ENCODE assay signal across 11 cellular contexts in the genomic region with DNA sequence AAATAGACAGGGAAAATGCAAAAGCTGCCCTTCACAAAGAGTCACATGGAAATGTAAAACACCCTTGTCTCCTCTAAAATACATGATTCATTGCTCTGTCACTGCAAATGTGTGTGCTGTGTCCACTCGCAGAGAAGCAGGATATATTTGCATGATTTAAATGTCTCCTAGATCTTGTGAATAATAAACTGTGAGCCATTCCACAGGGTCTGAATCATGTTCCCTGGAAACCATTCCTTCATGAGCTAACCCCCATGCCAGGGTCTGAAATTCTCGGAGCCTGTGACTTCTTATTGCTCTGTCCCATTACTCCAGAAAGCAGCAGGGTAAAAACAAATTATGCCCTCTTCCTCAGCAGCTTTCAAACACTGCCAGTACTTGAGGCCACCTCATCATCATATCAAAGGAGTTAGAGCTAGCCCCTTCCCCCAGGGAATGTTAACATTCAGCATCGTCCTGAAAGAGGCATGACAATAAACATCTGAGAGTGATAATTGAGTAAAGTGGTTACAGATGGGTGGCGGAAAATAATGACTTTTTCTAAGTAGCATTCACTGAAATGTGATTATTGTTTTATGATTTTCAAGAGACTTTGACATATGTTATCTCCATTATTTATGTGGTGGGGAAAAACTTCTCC. TPM values are rescaled to one million over a fixed set of nuclear protein-coding genes. Genes with fewer than 3 reads are reported as not detected.
DNase-seq lines count a peak whose midpoint lies in the region; ATAC-seq and TF ChIP-seq lines count a peak whose summit lies in the region.
"Had no signal": no experiment of that assay in that cellular context is flagged by ENCODE, and none has a peak within 500 bp of the region (broad histone marks: within the 10 kb centered on the region; RNA-seq: fewer than 3 reads in every experiment).

No MANE protein-coding gene starts in this region.

- CTCF ChIA-PET in OCI-LY7 (lab: Charles Lee; ENCODE audit: unreplicated experiment): no interaction called here

- DNase-seq in AG10803 (ENCODE audit: low read depth) (peak; percentile 86), NCI-H1105 treated with DMSO at 0.1 percent for 48 hours (lab: John Stamatoyannopoulos, UW) (peak; percentile 96), amniotic epithelial cell (ENCODE audit: low read depth) (peak; percentile 86), iris pigment epithelial cell (ENCODE audit: low read depth) (peak; percentile 89), OCI-LY7 (ENCODE audit: low spot score) (no peak)
- no peak for DNase-seq in activated T-cell treated with anti-CD3 and anti-CD28 coated beads, Interleukin-2, amount 50 U/mL, for 72 hours
- DNase-seq: activated T-cell treated with anti-CD3 and anti-CD28 coated beads, Interleukin-2, amount 50 U/mL, for 1 hour; DND-41 had no signal

- ATAC-seq in GM19328 (IDR thresholded peaks at IDR 0.05; ENCODE audit: unreplicated experiment) (no peak), HG02759 (IDR thresholded peaks at IDR 0.05; ENCODE audit: unreplicated experiment) (no peak)
- no peak for ATAC-seq in activated T-cell treated with anti-CD3 and anti-CD28 coated beads, Interleukin-2, amount 50 U/mL, for 72 hours (replicated peaks in 1 of 2)

- 0 out of 2 replicates have a peak overlapping the region, but pooled peaks have one; percentile 21 for H3K4me3 ChIP-seq in AG10803 (ENCODE audit: low read length)
- H3K4me3 ChIP-seq in OCI-LY7 (ENCODE audit: low read depth, low read length, poor library complexity, severe bottlenecking): no peak overlapping the region

- no peaks in the 10 kb centered on the region for H3K4me1 Mint-ChIP-seq in activated T-cell treated with anti-CD3 and anti-CD28 coated beads, Interleukin-2, amount 50 U/mL, for 72 hours (ENCODE audit: low read depth)

- no peaks in the 10 kb centered on the region for H3K79me2 ChIP-seq in OCI-LY7 (ENCODE audit: insufficient read depth, low read depth, low read length)

- no TSS peak for BruUV-seq in OCI-LY7 (replicated peaks; lab: Mats Ljungman, UMichigan)

- H3K4me1 ChIP-seq in OCI-LY7 (ENCODE audit: insufficient read depth, low read length, poor library complexity, severe bottlenecking): no peaks in the 10 kb centered on the region

- H3K9me3 ChIP-seq in OCI-LY7 (ENCODE audit: low read length): peaks cover 7% of the 10 kb centered on the region; the same call in 1 of the 2 replicates

- H2AFZ ChIP-seq in OCI-LY7 (ENCODE audit: low read length): no peak overlapping the region

- no peak overlapping the region for H3K4me2 ChIP-seq in OCI-LY7 (ENCODE audit: low read length)

- no peak overlapping the region for H3K4me3 Mint-ChIP-seq in activated T-cell treated with anti-CD3 and anti-CD28 coated beads, Interleukin-2, amount 50 U/mL, for 72 hours

- peaks cover 31% of the 10 kb centered on the region for H3K27me3 Mint-ChIP-seq in activated T-cell treated with anti-CD3 and anti-CD28 coated beads, Interleukin-2, amount 50 U/mL, for 72 hours (ENCODE audit: low read depth)

- no peak overlapping the region for H3K27ac ChIP-seq in OCI-LY7 (ENCODE audit: low read depth, low read length, poor library complexity, severe bottlenecking)

- no peaks in the 10 kb centered on the region for H3K9me2 ChIP-seq in OCI-LY7 (ENCODE audit: insufficient read depth, low read length)

- H3K9me3 Mint-ChIP-seq in activated T-cell treated with anti-CD3 and anti-CD28 coated beads, Interleukin-2, amount 50 U/mL, for 72 hours: peaks cover 0 to 2% of the 10 kb centered on the region in 2 donors

- intact Hi-C loops in OCI-LY7 (cut with micrococcal nuclease; ENCODE audit: unreplicated experiment): no loop called here

- no peaks in the 10 kb centered on the region for H4K20me1 ChIP-seq in OCI-LY7 (ENCODE audit: insufficient read depth, low read length)

- H3K27ac Mint-ChIP-seq in activated T-cell treated with anti-CD3 and anti-CD28 coated beads, Interleukin-2, amount 50 U/mL, for 72 hours: no peak overlapping the region

- peaks cover 0 to 4% of the 10 kb centered on the region in 2 donors for H3K36me3 Mint-ChIP-seq in activated T-cell treated with anti-CD3 and anti-CD28 coated beads, Interleukin-2, amount 50 U/mL, for 72 hours (ENCODE audit: insufficient read depth in 2 of 2)

- no peaks in the 10 kb centered on the region for H3K36me3 ChIP-seq in OCI-LY7 (ENCODE audit: insufficient read depth, low read length)

- POLR2A ChIA-PET in OCI-LY7 (lab: Charles Lee): interaction anchor here (0.7 kb wide), 1 partner anchor 16 kb away, joined by 4 read pairs; no protein-coding TSS in a partner anchor

- TF ChIP-seq CTCF in AG10803 (conservative IDR thresholded peaks at IDR 0.05; ENCODE audit: low read length) (no peak), OCI-LY7 (conservative IDR thresholded peaks at IDR 0.05; ENCODE audit: low read length) (no peak)

RNA-seq across cellular contexts. Expression of gene CNGA3, which starts 11.7 kb away (rescaled TPM):
- total RNA-seq in activated T-cell treated with anti-CD3 and anti-CD28 coated beads, Interleukin-2, amount 50 U/mL, for 72 hours: not detected
- total RNA-seq in OCI-LY7 (2014; rRNA removed; shearing (Covaris generic)): not detected in 2 replicates
- total RNA-seq in OCI-LY7 (2022): not detected in 2 replicates
- total RNA-seq: lower leg skin had no signal

Comparison
In these comparisons a context has a peak if more than half of its experiments do, and no peak if none do; other contexts are left out.
1. DNase-seq: peak in AG10803 (single experiment), NCI-H1105 treated with DMSO at 0.1 percent for 48 hours (single experiment), amniotic epithelial cell (single experiment) and iris pigment epithelial cell (single experiment); none in activated T-cell treated with anti-CD3 and anti-CD28 coated beads, Interleukin-2, amount 50 U/mL, for 72 hours (0 of 2) and OCI-LY7 (single experiment).